1 cellular context compared by ENCODE assay signal in the genomic region with DNA sequence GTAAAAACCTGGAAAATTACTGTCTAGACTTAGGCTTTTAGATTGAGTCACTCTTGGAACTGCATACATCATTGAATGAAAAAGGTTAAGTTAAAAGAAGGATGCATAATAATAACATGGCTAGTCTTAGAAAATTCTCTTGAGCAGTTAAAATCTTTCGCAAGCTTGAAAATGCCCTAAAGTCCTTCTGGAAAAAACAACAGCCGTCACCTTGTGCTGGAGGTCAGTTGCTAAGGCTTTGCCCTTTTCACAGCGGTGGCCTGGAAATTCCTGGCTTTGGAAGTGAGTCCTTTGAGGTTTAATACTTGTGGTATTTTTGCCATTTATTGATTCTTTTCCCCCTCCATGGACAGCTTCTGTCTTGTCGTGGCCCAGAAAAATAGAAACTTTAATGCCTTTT.
TF ChIP-seq lines count a peak whose summit lies in the region.

No MANE protein-coding gene starts in this region.

TF ChIP-seq in GM23338, 12 proteins besides CTCF, POLR2A, EP300 and RAD21 (continued from another document):
- TF ChIP-seq, protein P1, sequence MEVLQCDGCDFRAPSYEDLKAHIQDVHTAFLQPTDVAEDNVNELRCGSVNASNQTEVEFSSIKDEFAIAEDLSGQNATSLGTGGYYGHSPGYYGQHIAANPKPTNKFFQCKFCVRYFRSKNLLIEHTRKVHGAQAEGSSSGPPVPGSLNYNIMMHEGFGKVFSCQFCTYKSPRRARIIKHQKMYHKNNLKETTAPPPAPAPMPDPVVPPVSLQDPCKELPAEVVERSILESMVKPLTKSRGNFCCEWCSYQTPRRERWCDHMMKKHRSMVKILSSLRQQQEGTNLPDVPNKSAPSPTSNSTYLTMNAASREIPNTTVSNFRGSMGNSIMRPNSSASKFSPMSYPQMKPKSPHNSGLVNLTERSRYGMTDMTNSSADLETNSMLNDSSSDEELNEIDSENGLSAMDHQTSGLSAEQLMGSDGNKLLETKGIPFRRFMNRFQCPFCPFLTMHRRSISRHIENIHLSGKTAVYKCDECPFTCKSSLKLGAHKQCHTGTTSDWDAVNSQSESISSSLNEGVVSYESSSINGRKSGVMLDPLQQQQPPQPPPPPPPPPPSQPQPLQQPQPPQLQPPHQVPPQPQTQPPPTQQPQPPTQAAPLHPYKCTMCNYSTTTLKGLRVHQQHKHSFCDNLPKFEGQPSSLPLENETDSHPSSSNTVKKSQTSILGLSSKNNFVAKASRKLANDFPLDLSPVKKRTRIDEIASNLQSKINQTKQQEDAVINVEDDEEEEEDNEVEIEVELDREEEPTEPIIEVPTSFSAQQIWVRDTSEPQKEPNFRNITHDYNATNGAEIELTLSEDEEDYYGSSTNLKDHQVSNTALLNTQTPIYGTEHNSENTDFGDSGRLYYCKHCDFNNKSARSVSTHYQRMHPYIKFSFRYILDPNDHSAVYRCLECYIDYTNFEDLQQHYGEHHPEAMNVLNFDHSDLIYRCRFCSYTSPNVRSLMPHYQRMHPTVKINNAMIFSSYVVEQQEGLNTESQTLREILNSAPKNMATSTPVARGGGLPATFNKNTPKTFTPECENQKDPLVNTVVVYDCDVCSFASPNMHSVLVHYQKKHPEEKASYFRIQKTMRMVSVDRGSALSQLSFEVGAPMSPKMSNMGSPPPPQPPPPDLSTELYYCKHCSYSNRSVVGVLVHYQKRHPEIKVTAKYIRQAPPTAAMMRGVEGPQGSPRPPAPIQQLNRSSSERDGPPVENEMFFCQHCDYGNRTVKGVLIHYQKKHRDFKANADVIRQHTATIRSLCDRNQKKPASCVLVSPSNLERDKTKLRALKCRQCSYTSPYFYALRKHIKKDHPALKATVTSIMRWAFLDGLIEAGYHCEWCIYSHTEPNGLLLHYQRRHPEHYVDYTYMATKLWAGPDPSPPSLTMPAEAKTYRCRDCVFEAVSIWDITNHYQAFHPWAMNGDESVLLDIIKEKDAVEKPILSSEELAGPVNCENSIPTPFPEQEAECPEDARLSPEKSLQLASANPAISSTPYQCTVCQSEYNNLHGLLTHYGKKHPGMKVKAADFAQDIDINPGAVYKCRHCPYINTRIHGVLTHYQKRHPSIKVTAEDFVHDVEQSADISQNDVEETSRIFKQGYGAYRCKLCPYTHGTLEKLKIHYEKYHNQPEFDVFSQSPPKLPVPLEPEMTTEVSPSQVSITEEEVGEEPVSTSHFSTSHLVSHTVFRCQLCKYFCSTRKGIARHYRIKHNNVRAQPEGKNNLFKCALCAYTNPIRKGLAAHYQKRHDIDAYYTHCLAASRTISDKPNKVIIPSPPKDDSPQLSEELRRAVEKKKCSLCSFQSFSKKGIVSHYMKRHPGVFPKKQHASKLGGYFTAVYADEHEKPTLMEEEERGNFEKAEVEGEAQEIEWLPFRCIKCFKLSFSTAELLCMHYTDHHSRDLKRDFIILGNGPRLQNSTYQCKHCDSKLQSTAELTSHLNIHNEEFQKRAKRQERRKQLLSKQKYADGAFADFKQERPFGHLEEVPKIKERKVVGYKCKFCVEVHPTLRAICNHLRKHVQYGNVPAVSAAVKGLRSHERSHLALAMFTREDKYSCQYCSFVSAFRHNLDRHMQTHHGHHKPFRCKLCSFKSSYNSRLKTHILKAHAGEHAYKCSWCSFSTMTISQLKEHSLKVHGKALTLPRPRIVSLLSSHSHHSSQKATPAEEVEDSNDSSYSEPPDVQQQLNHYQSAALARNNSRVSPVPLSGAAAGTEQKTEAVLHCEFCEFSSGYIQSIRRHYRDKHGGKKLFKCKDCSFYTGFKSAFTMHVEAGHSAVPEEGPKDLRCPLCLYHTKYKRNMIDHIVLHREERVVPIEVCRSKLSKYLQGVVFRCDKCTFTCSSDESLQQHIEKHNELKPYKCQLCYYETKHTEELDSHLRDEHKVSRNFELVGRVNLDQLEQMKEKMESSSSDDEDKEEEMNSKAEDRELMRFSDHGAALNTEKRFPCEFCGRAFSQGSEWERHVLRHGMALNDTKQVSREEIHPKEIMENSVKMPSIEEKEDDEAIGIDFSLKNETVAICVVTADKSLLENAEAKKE (CRISPR knock-in tag; IDR thresholded peaks at IDR 0.05), result no peak
- TF ChIP-seq, protein P2, sequence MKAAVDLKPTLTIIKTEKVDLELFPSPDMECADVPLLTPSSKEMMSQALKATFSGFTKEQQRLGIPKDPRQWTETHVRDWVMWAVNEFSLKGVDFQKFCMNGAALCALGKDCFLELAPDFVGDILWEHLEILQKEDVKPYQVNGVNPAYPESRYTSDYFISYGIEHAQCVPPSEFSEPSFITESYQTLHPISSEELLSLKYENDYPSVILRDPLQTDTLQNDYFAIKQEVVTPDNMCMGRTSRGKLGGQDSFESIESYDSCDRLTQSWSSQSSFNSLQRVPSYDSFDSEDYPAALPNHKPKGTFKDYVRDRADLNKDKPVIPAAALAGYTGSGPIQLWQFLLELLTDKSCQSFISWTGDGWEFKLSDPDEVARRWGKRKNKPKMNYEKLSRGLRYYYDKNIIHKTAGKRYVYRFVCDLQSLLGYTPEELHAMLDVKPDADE (IDR thresholded peaks at IDR 0.05), result no peak
- no peak for TF ChIP-seq EZH2 (IDR thresholded peaks at IDR 0.05; ENCODE audit: low read depth, unreplicated experiment)
- no peak for TF ChIP-seq NANOG (IDR thresholded peaks at IDR 0.05; ENCODE audit: borderline replicate concordance)
- TF ChIP-seq REST (IDR thresholded peaks at IDR 0.05; ENCODE audit: unreplicated experiment), result no peak
- no peak for TF ChIP-seq CREB1 (CRISPR knock-in tag; IDR thresholded peaks at IDR 0.05; ENCODE audit: low read depth)
